In genomic region chr9:95015569-95015968, GRCh38 we compare ENCODE assay signal across 21 cellular contexts.
"Had no signal": no experiment of that assay in that cellular context is flagged by ENCODE, and none has a peak within 500 bp of the region (broad histone marks: within the 10 kb centered on the region; RNA-seq: fewer than 3 reads in every experiment).

No MANE protein-coding gene starts in this region.

- H3K27me3 Mint-ChIP-seq: activated B cell treated with CpG ODN at 0.5 μM for 24 hours; activated CD8-positive, alpha-beta T cell treated with anti-CD3 and anti-CD28 coated beads for 36 hours; activated naive CD8-positive, alpha-beta T cell; natural killer cell treated with Interleukin-12 subunit alpha and Interleukin-12 subunit beta and Interleukin-15 and Interleukin-18, amount 100 ng/mL, for 72 hours; progenitor cell of endocrine pancreas; stimulated activated memory B cell treated with anti-CD40 and anti-IgM and Interleukin-4, amounts not matched to agents 10 μg/mL and 1 μg/mL and 100 μg/mL, for 72 hours had no signal

- H3K36me3 Mint-ChIP-seq: natural killer cell treated with Interleukin-12 subunit alpha and Interleukin-12 subunit beta and Interleukin-15 and Interleukin-18, amount 100 ng/mL, for 72 hours had no signal

- H3K9me3 ChIP-seq: SJSA1, thyroid gland had no signal

- H3K4me1 Mint-ChIP-seq: activated B cell treated with CpG ODN at 0.5 μM for 24 hours; stimulated activated memory B cell treated with anti-CD40 and anti-IgM and Interleukin-4, amounts not matched to agents 10 μg/mL and 1 μg/mL and 100 μg/mL, for 72 hours had no signal

- H3K27ac Mint-ChIP-seq: activated B cell treated with CpG ODN at 0.5 μM for 24 hours; activated CD8-positive, alpha-beta T cell treated with anti-CD3 and anti-CD28 coated beads for 36 hours; activated naive CD8-positive, alpha-beta T cell; natural killer cell treated with Interleukin-12 subunit alpha and Interleukin-12 subunit beta and Interleukin-15 and Interleukin-18, amount 100 ng/mL, for 72 hours; progenitor cell of endocrine pancreas; stimulated activated memory B cell treated with anti-CD40 and anti-IgM and Interleukin-4, amounts not matched to agents 10 μg/mL and 1 μg/mL and 100 μg/mL, for 72 hours; T-helper 2 cell treated with Interferon-gamma antibody and Interleukin-4, amounts not matched to agents 5 μg/mL and 100 μg/mL, for 36 hours had no signal

- H3K27ac ChIP-seq: brain microvascular endothelial cell, SJSA1 had no signal

- H3K4me3 Mint-ChIP-seq: activated B cell treated with CpG ODN at 0.5 μM for 24 hours; activated CD8-positive, alpha-beta T cell treated with anti-CD3 and anti-CD28 coated beads for 36 hours; activated naive CD8-positive, alpha-beta T cell; activated T-cell treated with anti-CD3 and anti-CD28 coated beads, Interleukin-2, amount 50 U/mL, for 4 hours; natural killer cell treated with Interleukin-12 subunit alpha and Interleukin-12 subunit beta and Interleukin-15 and Interleukin-18, amount 100 ng/mL, for 72 hours; stimulated activated memory B cell treated with anti-CD40 and anti-IgM and Interleukin-4, amounts not matched to agents 10 μg/mL and 1 μg/mL and 100 μg/mL, for 72 hours; T-helper 2 cell treated with Interferon-gamma antibody and Interleukin-4, amounts not matched to agents 5 μg/mL and 100 μg/mL, for 36 hours had no signal

- ATAC-seq: activated CD8-positive, alpha-beta T cell treated with anti-CD3 and anti-CD28 coated beads for 36 hours; activated T-cell treated with anti-CD3 and anti-CD28 coated beads, Interleukin-2, amount 50 U/mL, for 4 hours; natural killer cell treated with Interleukin-12 subunit alpha and Interleukin-12 subunit beta and Interleukin-15 and Interleukin-18, amount 100 ng/mL, for 72 hours; stimulated activated memory B cell treated with anti-CD40 and anti-IgM and Interleukin-4, amounts not matched to agents 10 μg/mL and 1 μg/mL and 100 μg/mL, for 72 hours had no signal

- H3K4me3 ChIP-seq: SJSA1, thyroid gland had no signal

- H3K27me3 ChIP-seq: brain microvascular endothelial cell, SJSA1, thyroid gland had no signal

- DNase-seq: activated B cell treated with CpG ODN at 0.5 μM for 24 hours; activated CD4-positive, alpha-beta T cell treated with anti-CD3 and anti-CD28 coated beads for 48 hours; activated CD8-positive, alpha-beta T cell treated with anti-CD3 and anti-CD28 coated beads for 36 hours; activated gamma-delta T cell; activated T-cell treated with anti-CD3 and anti-CD28 coated beads, Interleukin-2, amount 50 U/mL, for 4 hours; amniotic stem cell; brain microvascular endothelial cell; cerebellar nuclear complex; dermis blood vessel endothelial cell; hypothalamus; kidney; mesendoderm; stimulated activated CD4-positive, alpha-beta T cell treated with anti-CD3 and anti-CD28 coated beads, Interleukin-12 subunit alpha, Interleukin-12 subunit beta, amount 100 ng/mL, for 4 hours; stimulated activated CD4-positive, alpha-beta T cell treated with anti-CD3 and anti-CD28 coated beads, Interleukin-2, amount 100 ng/mL, for 24 hours; thyroid gland had no signal

- H3K9me3 Mint-ChIP-seq: activated B cell treated with CpG ODN at 0.5 μM for 24 hours; activated CD8-positive, alpha-beta T cell treated with anti-CD3 and anti-CD28 coated beads for 36 hours; activated T-cell treated with anti-CD3 and anti-CD28 coated beads, Interleukin-2, amount 50 U/mL, for 4 hours; natural killer cell treated with Interleukin-12 subunit alpha and Interleukin-12 subunit beta and Interleukin-15 and Interleukin-18, amount 100 ng/mL, for 72 hours; stimulated activated memory B cell treated with anti-CD40 and anti-IgM and Interleukin-4, amounts not matched to agents 10 μg/mL and 1 μg/mL and 100 μg/mL, for 72 hours; T-helper 2 cell treated with Interferon-gamma antibody and Interleukin-4, amounts not matched to agents 5 μg/mL and 100 μg/mL, for 36 hours had no signal
